Comparison of ENCODE assay signal across 21 cellular contexts in genomic region chr15:75868019-75868418, GRCh38. TPM values are rescaled to one million over a fixed set of nuclear protein-coding genes. Genes with fewer than 3 reads are reported as not detected.
DNase-seq lines count a peak whose midpoint lies in the region; ATAC-seq and TF ChIP-seq lines count a peak whose summit lies in the region.
"Had no signal": no experiment of that assay in that cellular context is flagged by ENCODE, and none has a peak within 500 bp of the region (broad histone marks: within the 10 kb centered on the region; RNA-seq: fewer than 3 reads in every experiment).

No MANE protein-coding gene starts in this region.

- CTCF ChIA-PET in IMR-90 (lab: Yijun Ruan, JAX), result no interaction called here

- H3K4me3 Mint-ChIP-seq in activated T-helper 17 cell treated with anti-CD3 and anti-CD28 coated beads, Interleukin-2, amount 50 U/mL, for 72 hours, result no peak overlapping the region
- H3K4me3 Mint-ChIP-seq in stimulated activated effector memory CD8-positive, alpha-beta T cell treated with anti-CD3 and anti-CD28 coated beads, Interleukin-12 subunit alpha, Interleukin-12 subunit beta, amount 100 ng/mL, for 72 hours, result no peak overlapping the region
- H3K4me3 Mint-ChIP-seq: CD8-positive, alpha-beta memory T cell; T-cell had no signal

- H3K4me1 Mint-ChIP-seq in activated T-helper 17 cell treated with anti-CD3 and anti-CD28 coated beads, Interleukin-2, amount 50 U/mL, for 72 hours, result peaks cover 5% of the 10 kb centered on the region
- peaks cover 33% of the 10 kb centered on the region for H3K4me1 Mint-ChIP-seq in stimulated activated effector memory CD8-positive, alpha-beta T cell treated with anti-CD3 and anti-CD28 coated beads, Interleukin-12 subunit alpha, Interleukin-12 subunit beta, amount 100 ng/mL, for 72 hours

- H3K9ac ChIP-seq in IMR-90 (ENCODE audit: low read depth, low read length), result no peak overlapping the region

- DNase-seq in IMR-90 (peak; percentile 30), breast epithelium (ENCODE audit: low spot score in 2 of 2) (no peak), globus pallidus (ENCODE audit: low spot score) (no peak)
- no peak for DNase-seq in stimulated activated effector memory CD8-positive, alpha-beta T cell treated with anti-CD3 and anti-CD28 coated beads, Interleukin-12 subunit alpha, Interleukin-12 subunit beta, amount 100 ng/mL, for 72 hours (ENCODE audit: low spot score in 2 of 2)
- no peak for DNase-seq in stimulated activated naive CD4-positive, alpha-beta T cell (lab: John Stamatoyannopoulos, UW)
- DNase-seq: AML-193; Calu3; CD8-positive, alpha-beta memory T cell; DMS153; Kasumi-1; NCI-H1048; NCI-H1436; NCI-H187 treated with DMSO at 0.1 percent for 48 hours; NCI-H69; T-cell had no signal

- H3K4me1 ChIP-seq in DOHH2 (ENCODE audit: control insufficient read depth, low read length), result peaks cover 35% of the 10 kb centered on the region
- peaks cover 8% of the 10 kb centered on the region for H3K4me1 ChIP-seq in IMR-90 (ENCODE audit: control insufficient read depth, insufficient read depth, low read length)
- no peaks in the 10 kb centered on the region for H3K4me1 ChIP-seq in breast epithelium

- peaks cover 6% of the 10 kb centered on the region; the same call in 1 of the 2 replicates for H3K9me1 ChIP-seq in IMR-90 (ENCODE audit: insufficient read depth, low read length)

- peaks cover 82% of the 10 kb centered on the region for H3K36me3 Mint-ChIP-seq in activated T-helper 17 cell treated with anti-CD3 and anti-CD28 coated beads, Interleukin-2, amount 50 U/mL, for 72 hours (ENCODE audit: low read depth)
- H3K36me3 Mint-ChIP-seq in stimulated activated effector memory CD8-positive, alpha-beta T cell treated with anti-CD3 and anti-CD28 coated beads, Interleukin-12 subunit alpha, Interleukin-12 subunit beta, amount 100 ng/mL, for 72 hours, result peaks cover 42% of the 10 kb centered on the region

- H3K9me2 ChIP-seq in DOHH2 (replicated peaks; ENCODE audit: control insufficient read depth, low read length), result no peaks in the 10 kb centered on the region

- in situ Hi-C loops in IMR-90 (cut with MboI; ENCODE audit: low sequenced_read_pairs), result no loop called here

- H3K27me3 ChIP-seq in DOHH2 (ENCODE audit: control insufficient read depth, low read length) (no peaks in the 10 kb centered on the region), IMR-90 (ENCODE audit: control insufficient read depth, insufficient read depth, low read length) (no peaks in the 10 kb centered on the region), breast epithelium (no peaks in the 10 kb centered on the region)

- H3K4me2 ChIP-seq in DOHH2 (ENCODE audit: low read length) (peak overlapping the region; percentile 43; the same call in 1 of the 2 replicates), IMR-90 (ENCODE audit: low read depth, low read length) (peak overlapping the region; percentile 61; the same call in 1 of the 2 replicates)

- H3K9me3 ChIP-seq in DOHH2 (ENCODE audit: control insufficient read depth, insufficient read depth, low read length) (no peaks in the 10 kb centered on the region), IMR-90 (ENCODE audit: control insufficient read depth, insufficient read depth, low read length) (no peaks in the 10 kb centered on the region), breast epithelium (no peaks in the 10 kb centered on the region)
- H3K9me3 ChIP-seq: HAP-1 had no signal

- no peak for TF ChIP-seq RAD21 in IMR-90 (IDR thresholded peaks at IDR 0.05; ENCODE audit: low read length)

- H2BK5ac ChIP-seq in IMR-90 (ENCODE audit: low read depth, low read length, poor library complexity, severe bottlenecking), result no peak overlapping the region

- H4K91ac ChIP-seq in IMR-90 (ENCODE audit: insufficient read depth, low read depth, low read length), result no peak overlapping the region

- H3F3A ChIP-seq in DOHH2 (ENCODE audit: control insufficient read depth, insufficient read depth), result 0 out of 2 replicates have a peak, but pooled peaks cover 4% of the 10 kb centered on the region

- peaks cover 6% of the 10 kb centered on the region; the same call in 1 of the 2 replicates for H3K79me2 ChIP-seq in DOHH2 (ENCODE audit: control insufficient read depth, low read length)

- dilution Hi-C loops in IMR-90 (cut with HindIII; ENCODE audit: low sequenced_read_pairs, unreplicated experiment), result no loop called here

- no peak overlapping the region for H2AK5ac ChIP-seq in IMR-90 (ENCODE audit: low read depth, low read length)

- H3K27ac ChIP-seq in DOHH2 (ENCODE audit: low read depth, low read length) (no peak overlapping the region), IMR-90 (ENCODE audit: insufficient read depth, low read length) (no peak overlapping the region), breast epithelium (no peak overlapping the region)
- H3K27ac ChIP-seq: C4-2B had no signal

- no peak overlapping the region for H3K14ac ChIP-seq in IMR-90 (replicated peaks; ENCODE audit: low read depth, low read length)

- no peak overlapping the region for H3K23ac ChIP-seq in IMR-90 (ENCODE audit: low read depth, low read length)

- no peaks in the 10 kb centered on the region for H4K20me1 ChIP-seq in DOHH2 (ENCODE audit: control insufficient read depth, insufficient read depth, low read depth, low read length)
- H4K20me1 ChIP-seq in IMR-90 (ENCODE audit: insufficient read depth, low read length), result peaks cover 10% of the 10 kb centered on the region; the same call in 1 of the 2 replicates

- H3K79me1 ChIP-seq in IMR-90 (ENCODE audit: low read depth in 1 of 2, low read length in 2 of 2), result peaks cover 25 to 55% of the 10 kb centered on the region in 2 experiments

- H3K9me3 Mint-ChIP-seq in activated T-helper 17 cell treated with anti-CD3 and anti-CD28 coated beads, Interleukin-2, amount 50 U/mL, for 72 hours, result no peaks in the 10 kb centered on the region
- H3K9me3 Mint-ChIP-seq in stimulated activated effector memory CD8-positive, alpha-beta T cell treated with anti-CD3 and anti-CD28 coated beads, Interleukin-12 subunit alpha, Interleukin-12 subunit beta, amount 100 ng/mL, for 72 hours, result no peaks in the 10 kb centered on the region
- H3K9me3 Mint-ChIP-seq: CD8-positive, alpha-beta memory T cell; T-cell had no signal

- BruUV-seq in IMR-90 (replicated peaks; lab: Mats Ljungman, UMichigan), result no TSS peak

- ATAC-seq in IMR-90 (ENCODE audit: low read depth), result peak; percentile 82; the same call in 1 of the 2 replicates
- no peak for ATAC-seq in activated T-helper 17 cell treated with anti-CD3 and anti-CD28 coated beads, Interleukin-2, amount 50 U/mL, for 72 hours (replicated peaks)
- no peak for ATAC-seq in stimulated activated effector memory CD8-positive, alpha-beta T cell treated with anti-CD3 and anti-CD28 coated beads, Interleukin-12 subunit alpha, Interleukin-12 subunit beta, amount 100 ng/mL, for 72 hours
- ATAC-seq: Panc1, SK-N-SH treated with all-trans-retinoic acid at 6 μM for 48 hours, T-cell had no signal

- no peak overlapping the region for H2BK20ac ChIP-seq in IMR-90 (ENCODE audit: low read depth, low read length)

- H3K4me3 ChIP-seq in DOHH2 (ENCODE audit: low read length) (no peak overlapping the region), IMR-90 (ENCODE audit: insufficient read depth, low read depth, low read length) (no peak overlapping the region), breast epithelium (no peak overlapping the region)
- H3K4me3 ChIP-seq: HAP-1 had no signal

- no peak for TF ChIP-seq CTCF in DOHH2 (IDR thresholded peaks at IDR 0.05; ENCODE audit: low read depth, low read length, poor library complexity, severe bottlenecking)
- no peak for TF ChIP-seq CTCF in IMR-90 (conservative IDR thresholded peaks at IDR 0.05; ENCODE audit: low read depth, low read length)
- no peak for TF ChIP-seq CTCF in breast epithelium (IDR thresholded peaks at IDR 0.05)

- H4K8ac ChIP-seq in IMR-90 (ENCODE audit: low read depth in 2 of 2, low read length in 2 of 2), result no peak overlapping the region

- H3K56ac ChIP-seq in IMR-90 (ENCODE audit: extremely low read depth, insufficient read depth, low read length), result no peak overlapping the region

- TF ChIP-seq POLR2A in IMR-90 (IDR thresholded peaks at IDR 0.05; ENCODE audit: low read depth, low read length) (no peak), breast epithelium (IDR thresholded peaks at IDR 0.05) (no peak)

- H3K36me3 ChIP-seq in DOHH2 (ENCODE audit: control insufficient read depth, low read length) (peaks cover 13% of the 10 kb centered on the region), IMR-90 (ENCODE audit: control insufficient read depth, insufficient read depth, low read length) (peaks cover 8% of the 10 kb centered on the region), breast epithelium (no peaks in the 10 kb centered on the region)

- no peak overlapping the region for H3K4ac ChIP-seq in IMR-90 (ENCODE audit: low read depth, low read length)

- no CpG with 5 or more reads among the region's 3 CpGs for WGBS in IMR-90 (ENCODE audit: extremely low coverage in 2 of 2, insufficient read length in 1 of 2), 2 experiments

- POLR2A ChIA-PET in IMR-90 (lab: Charles Lee; ENCODE audit: unreplicated experiment), result no interaction called here

- no peaks in the 10 kb centered on the region for H3K27me3 Mint-ChIP-seq in activated T-helper 17 cell treated with anti-CD3 and anti-CD28 coated beads, Interleukin-2, amount 50 U/mL, for 72 hours
- H3K27me3 Mint-ChIP-seq: CD8-positive, alpha-beta memory T cell; T-cell had no signal

- no peak overlapping the region for H2BK120ac ChIP-seq in IMR-90 (ENCODE audit: low read depth, low read length)

- H4K5ac ChIP-seq in IMR-90 (ENCODE audit: low read depth, low read length), result no peak overlapping the region

- H2AK9ac ChIP-seq in IMR-90 (replicated peaks; ENCODE audit: low read depth, low read length, poor library complexity), result no peak overlapping the region

- intact Hi-C loops in IMR-90 (cut with micrococcal nuclease), result no loop called here
- intact Hi-C loops in breast epithelium (cut with DNase I; ENCODE audit: low total_unique reads), result no loop called here

- no peak overlapping the region for H2AFZ ChIP-seq in IMR-90 (replicated peaks; ENCODE audit: low read length, poor library complexity)

- H3K18ac ChIP-seq in IMR-90 (ENCODE audit: low read depth, low read length), result no peak overlapping the region

- H3K27ac Mint-ChIP-seq in activated T-helper 17 cell treated with anti-CD3 and anti-CD28 coated beads, Interleukin-2, amount 50 U/mL, for 72 hours, result peak overlapping the region; percentile 15
- H3K27ac Mint-ChIP-seq in stimulated activated effector memory CD8-positive, alpha-beta T cell treated with anti-CD3 and anti-CD28 coated beads, Interleukin-12 subunit alpha, Interleukin-12 subunit beta, amount 100 ng/mL, for 72 hours, result peak overlapping the region; percentile 33
- H3K27ac Mint-ChIP-seq: CD8-positive, alpha-beta memory T cell; T-cell had no signal

- no peak overlapping the region for H2BK15ac ChIP-seq in IMR-90 (ENCODE audit: low read depth, low read length)

RNA-seq across cellular contexts. Expression of gene UBE2Q2, which starts 24.8 kb away (rescaled TPM):
- total RNA-seq in IMR-90 (2012; rRNA removed) (28.9 and 44.2 TPM in 2 replicates), breast epithelium (10 to 100 TPM; 45.9 to 56.5 (median 48.8) TPM)
- 14.0 and 18.0 TPM in 2 replicates for polyA plus RNA-seq in IMR-90 (2012; rRNA removed)
- polyA plus RNA-seq in IMR-90 (2012; cell fraction: cytosol; rRNA removed), result 3.6 and 7.7 TPM in 2 replicates
- 6.6 and 18.5 TPM in 2 replicates for polyA plus RNA-seq in IMR-90 (2012; cell fraction: nucleus; rRNA removed; ENCODE audit: low replicate concordance)
- total RNA-seq in activated T-helper 17 cell treated with anti-CD3 and anti-CD28 coated beads, Interleukin-2, amount 50 U/mL, for 72 hours, result 10 to 100 TPM; 17.0 to 26.1 TPM

RNA-seq across cellular contexts. Expression of gene FBXO22, which starts 35.7 kb away (rescaled TPM):
- 43.3 and 45.2 TPM in 2 replicates for total RNA-seq in IMR-90 (2012; rRNA removed)
- polyA plus RNA-seq in IMR-90 (2012; rRNA removed), result 22.4 and 24.5 TPM in 2 replicates
- polyA plus RNA-seq in IMR-90 (2012; cell fraction: cytosol; rRNA removed), result 18.6 and 22.9 TPM in 2 replicates
- 11.2 and 17.7 TPM in 2 replicates for polyA plus RNA-seq in IMR-90 (2012; cell fraction: nucleus; rRNA removed; ENCODE audit: low replicate concordance)
- 10 to 100 TPM; 36.8 to 55.1 TPM for total RNA-seq in activated T-helper 17 cell treated with anti-CD3 and anti-CD28 coated beads, Interleukin-2, amount 50 U/mL, for 72 hours
- 10 to 100 TPM; 12.8 to 25.3 (median 24.6) TPM for total RNA-seq in breast epithelium
